15 cellular contexts compared by ENCODE assay signal in genomic region chr16:8893426-8893825, GRCh38. TPM values are rescaled to one million over a fixed set of nuclear protein-coding genes. Genes with fewer than 3 reads are reported as not detected.
DNase-seq lines count a peak whose midpoint lies in the region; ATAC-seq and TF ChIP-seq lines count a peak whose summit lies in the region.
"Had no signal": no experiment of that assay in that cellular context is flagged by ENCODE, and none has a peak within 500 bp of the region (broad histone marks: within the 10 kb centered on the region; RNA-seq: fewer than 3 reads in every experiment).

No MANE protein-coding gene starts in this region.

- peak; percentile 21; the same call in 1 of the 2 replicates for TF ChIP-seq CTCF in BE2C (IDR thresholded peaks at IDR 0.05; ENCODE audit: low read depth, low read length)
- no peak for TF ChIP-seq CTCF in Calu3 (IDR thresholded peaks at IDR 0.05; ENCODE audit: unreplicated experiment)

- H3K36me3 ChIP-seq in BE2C = peaks cover 76% of the 10 kb centered on the region

- intact Hi-C loops in Calu3 (cut with micrococcal nuclease; ENCODE audit: unreplicated experiment) = no loop called here

- no peaks in the 10 kb centered on the region for H3K9me3 ChIP-seq in BE2C
- H3K9me3 ChIP-seq: suprapubic skin had no signal

- H3K4me1 Mint-ChIP-seq in Calu3 (ENCODE audit: low read depth, unreplicated experiment) (no peaks in the 10 kb centered on the region), naive B cell (peaks cover 17 to 26% (median 18%) of the 10 kb centered on the region in 3 donors)
- H3K4me1 Mint-ChIP-seq in activated naive CD8-positive, alpha-beta T cell (ENCODE audit: low read depth) = peaks cover 2% of the 10 kb centered on the region
- H3K4me1 Mint-ChIP-seq in stimulated activated naive CD8-positive, alpha-beta T cell treated with anti-CD3 and anti-CD28 coated beads, Interleukin-15, amount 100 ng/mL, for 72 hours = peaks cover 6% of the 10 kb centered on the region

- no peaks in the 10 kb centered on the region for H3K27me3 Mint-ChIP-seq in Calu3 (ENCODE audit: unreplicated experiment)
- no peaks in the 10 kb centered on the region for H3K27me3 Mint-ChIP-seq in activated naive CD8-positive, alpha-beta T cell
- H3K27me3 Mint-ChIP-seq in naive B cell = no peaks in the 10 kb centered on the region
- no peaks in the 10 kb centered on the region for H3K27me3 Mint-ChIP-seq in stimulated activated naive CD8-positive, alpha-beta T cell treated with anti-CD3 and anti-CD28 coated beads, Interleukin-15, amount 100 ng/mL, for 72 hours

- H3K4me1 ChIP-seq in BE2C = peaks cover 15% of the 10 kb centered on the region
- H3K4me1 ChIP-seq: suprapubic skin had no signal

- H3K9me3 Mint-ChIP-seq in Calu3 (ENCODE audit: low read depth, unreplicated experiment) = no peaks in the 10 kb centered on the region
- H3K9me3 Mint-ChIP-seq in activated naive CD8-positive, alpha-beta T cell (ENCODE audit: low read depth) = no peaks in the 10 kb centered on the region
- no peaks in the 10 kb centered on the region for H3K9me3 Mint-ChIP-seq in naive B cell
- no peaks in the 10 kb centered on the region for H3K9me3 Mint-ChIP-seq in stimulated activated naive CD8-positive, alpha-beta T cell treated with anti-CD3 and anti-CD28 coated beads, Interleukin-15, amount 100 ng/mL, for 72 hours

- no peak for ATAC-seq in naive B cell (ENCODE audit: low read depth in 2 of 2)
- ATAC-seq in HG02798 (IDR thresholded peaks at IDR 0.05; ENCODE audit: poor library complexity, unreplicated experiment) = no peak
- ATAC-seq in stimulated activated naive CD8-positive, alpha-beta T cell treated with anti-CD3 and anti-CD28 coated beads, Interleukin-15, amount 100 ng/mL, for 72 hours = no peak
- ATAC-seq: sciatic nerve, SK-N-SH treated with all-trans-retinoic acid at 6 μM for 48 hours had no signal

- H3K27ac Mint-ChIP-seq in Calu3 (ENCODE audit: unreplicated experiment) (no peak overlapping the region), naive B cell (peak overlapping the region in 4 of 6 donors; percentile 25 to 96 (median 48))
- peak overlapping the region; percentile 50 for H3K27ac Mint-ChIP-seq in activated naive CD8-positive, alpha-beta T cell
- no peak overlapping the region for H3K27ac Mint-ChIP-seq in stimulated activated naive CD8-positive, alpha-beta T cell treated with anti-CD3 and anti-CD28 coated beads, Interleukin-15, amount 100 ng/mL, for 72 hours

- no peaks in the 10 kb centered on the region for H3K27me3 ChIP-seq in BE2C
- H3K27me3 ChIP-seq: suprapubic skin had no signal

- peaks cover 64% of the 10 kb centered on the region for H3K36me3 Mint-ChIP-seq in Calu3 (ENCODE audit: insufficient read depth, unreplicated experiment)
- no peaks in the 10 kb centered on the region for H3K36me3 Mint-ChIP-seq in activated naive CD8-positive, alpha-beta T cell
- H3K36me3 Mint-ChIP-seq in naive B cell = peaks cover 20 to 37% of the 10 kb centered on the region in 2 donors

- H3K4me3 ChIP-seq in BE2C (ENCODE audit: low read depth, low read length) = no peak overlapping the region
- H3K4me3 ChIP-seq: suprapubic skin had no signal

- H3K4me3 Mint-ChIP-seq in Calu3 (ENCODE audit: low read depth, unreplicated experiment) (no peak overlapping the region), naive B cell (no peak overlapping the region)
- no peak overlapping the region for H3K4me3 Mint-ChIP-seq in activated naive CD8-positive, alpha-beta T cell
- no peak overlapping the region for H3K4me3 Mint-ChIP-seq in stimulated activated naive CD8-positive, alpha-beta T cell treated with anti-CD3 and anti-CD28 coated beads, Interleukin-15, amount 100 ng/mL, for 72 hours

- DNase-seq in BE2C (no peak), Calu3 (no peak), naive B cell (no peak), SKM-1 treated with dmso at 0.1 percent for 144 hours (lab: John Stamatoyannopoulos, UW; ENCODE audit: unreplicated experiment) (no peak), Ammon's horn (ENCODE audit: low spot score) (no peak)
- DNase-seq in stimulated activated naive CD8-positive, alpha-beta T cell treated with anti-CD3 and anti-CD28 coated beads, Interleukin-15, amount 100 ng/mL, for 72 hours = no peak
- DNase-seq: central memory CD4-positive, alpha-beta T cell; DMS153; NCI-H1930; NCI-H510A had no signal

- CTCF ChIA-PET in Calu3 (lab: Charles Lee) = no interaction called here

- BruUV-seq in Calu3 (replicated peaks; lab: Mats Ljungman, UMichigan) = TSS peak; percentile 50

RNA-seq across cellular contexts. Expression of gene LITAFD, which starts 11.3 kb away (rescaled TPM):
- not detected for polyA plus RNA-seq in BE2C (2012; ENCODE audit: insufficient read depth, insufficient read length, low read depth)
- not detected in 2 replicates for total RNA-seq in Calu3 (2022)
- polyA plus RNA-seq in naive B cell (ENCODE audit: low read depth in 6 of 6) = not detected
- total RNA-seq: sciatic nerve, suprapubic skin had no signal

RNA-seq across cellular contexts. Expression of gene CARHSP1, which starts 24.6 kb away (rescaled TPM):
- polyA plus RNA-seq in BE2C (2012; ENCODE audit: insufficient read depth, insufficient read length, low read depth) = 101 TPM
- 89.2 and 104 TPM in 2 replicates for total RNA-seq in Calu3 (2022)
- 10 to 100 TPM; 37.0 to 62.1 (median 50.3) TPM for polyA plus RNA-seq in naive B cell (ENCODE audit: low read depth in 6 of 6)

Comparison
In these comparisons a context has a peak if more than half of its experiments do, and no peak if none do; other contexts are left out.
1. H3K27ac Mint-ChIP-seq: peak in activated naive CD8-positive, alpha-beta T cell (single experiment) and naive B cell (4 of 6); none in Calu3 (single experiment) and stimulated activated naive CD8-positive, alpha-beta T cell treated with anti-CD3 and anti-CD28 coated beads, Interleukin-15, amount 100 ng/mL, for 72 hours (0 of 2).